ENCODE assay signal across 21 cellular contexts in genomic region chr13:98440390-98441055, GRCh38.
"Had no signal": no experiment of that assay in that cellular context is flagged by ENCODE, and none has a peak within 500 bp of the region (broad histone marks: within the 10 kb centered on the region; RNA-seq: fewer than 3 reads in every experiment).

No MANE protein-coding gene starts in this region.

- H3K27ac ChIP-seq: dorsolateral prefrontal cortex, left lung, prostate gland, right atrium auricular region, sigmoid colon, testis, tibial artery had no signal

- H3K4me3 ChIP-seq: dorsolateral prefrontal cortex, left lung, prostate gland, right atrium auricular region, sigmoid colon, testis, tibial artery had no signal

- H3K9me3 Mint-ChIP-seq: natural killer cell; neural crest cell; stimulated activated memory B cell treated with anti-CD40 and anti-IgM and Interleukin-4, amounts not matched to agents 10 μg/mL and 1 μg/mL and 100 μg/mL, for 72 hours; type B pancreatic cell had no signal

- H3K4me3 Mint-ChIP-seq: natural killer cell; stimulated activated memory B cell treated with anti-CD40 and anti-IgM and Interleukin-4, amounts not matched to agents 10 μg/mL and 1 μg/mL and 100 μg/mL, for 72 hours; type B pancreatic cell had no signal

- H3K36me3 Mint-ChIP-seq: natural killer cell; stimulated activated memory B cell treated with anti-CD40 and anti-IgM and Interleukin-4, amounts not matched to agents 10 μg/mL and 1 μg/mL and 100 μg/mL, for 72 hours had no signal

- FAIRE-seq: colon, frontal cortex had no signal

- H3K27me3 Mint-ChIP-seq: type B pancreatic cell had no signal

- H3K27me3 ChIP-seq: left lung, right atrium auricular region, sigmoid colon, testis, tibial artery had no signal

- H3K4me1 ChIP-seq: prostate gland, testis had no signal

- ATAC-seq: left cardiac atrium; left lung; natural killer cell; stimulated activated memory B cell treated with anti-CD40 and anti-IgM and Interleukin-4, amounts not matched to agents 10 μg/mL and 1 μg/mL and 100 μg/mL, for 72 hours; stimulated activated naive CD8-positive, alpha-beta T cell treated with anti-CD3 and anti-CD28 coated beads, Interleukin-15, Interleukin-2, amounts not matched to agents 100 U/mL and 50 U/mL, for 24 hours had no signal

- H3K9me3 ChIP-seq: left lung, prostate gland, right atrium auricular region, sigmoid colon, testis, tibial artery had no signal

- DNase-seq: cerebellar nuclear complex; dorsolateral prefrontal cortex; effector CD4-positive, alpha-beta T cell; head of caudate nucleus; left cardiac atrium; left lung; natural killer cell; sigmoid colon; stimulated activated CD4-positive, alpha-beta T cell treated with anti-CD3 and anti-CD28 coated beads, Interleukin-2, amount 100 ng/mL, for 24 hours; stimulated activated CD4-positive, alpha-beta T cell treated with anti-CD3 and anti-CD28 coated beads, Interleukin-4, amount 100 ng/mL, for 24 hours; stimulated activated naive CD8-positive, alpha-beta T cell treated with anti-CD3 and anti-CD28 coated beads, Interleukin-15, Interleukin-2, amounts not matched to agents 100 U/mL and 50 U/mL, for 24 hours; substantia nigra; testis; tibial artery had no signal

- H3K27ac Mint-ChIP-seq: natural killer cell; stimulated activated memory B cell treated with anti-CD40 and anti-IgM and Interleukin-4, amounts not matched to agents 10 μg/mL and 1 μg/mL and 100 μg/mL, for 72 hours had no signal
